14 cellular contexts compared by ENCODE assay signal in the genomic region with DNA sequence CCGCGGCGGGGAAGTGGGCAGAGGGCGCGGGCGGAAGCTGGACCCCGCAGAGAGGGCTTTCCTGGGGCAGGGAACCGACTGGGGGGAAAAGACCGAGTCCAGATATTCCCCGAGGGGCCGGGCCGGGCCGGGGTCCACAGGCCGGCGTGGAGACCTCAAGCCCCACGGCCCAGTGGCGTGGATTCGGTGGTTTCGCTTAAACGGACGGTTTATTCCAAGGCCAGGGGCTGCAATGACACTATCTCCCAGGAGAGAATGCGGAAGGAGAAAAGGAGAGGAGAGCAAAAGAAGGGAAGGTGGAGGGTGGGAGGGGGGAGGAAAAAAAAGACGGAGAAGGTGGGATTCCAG. TPM values are rescaled to one million over a fixed set of nuclear protein-coding genes. Genes with fewer than 3 reads are reported as not detected.
A peak's percentile ranks its signal among the peaks of the same experiment; 100 is the strongest.
DNase-seq lines count a peak whose midpoint lies in the region; ATAC-seq and TF ChIP-seq lines count a peak whose summit lies in the region.
"Had no signal": no experiment of that assay in that cellular context is flagged by ENCODE, and none has a peak within 500 bp of the region (broad histone marks: within the 10 kb centered on the region; RNA-seq: fewer than 3 reads in every experiment).

No MANE protein-coding gene starts in this region.

- ATAC-seq in Right ventricle myocardium inferior = no peak
- ATAC-seq in HG03460 (IDR thresholded peaks at IDR 0.05; ENCODE audit: unreplicated experiment) = no peak

- no peak overlapping the region for H3K27ac Mint-ChIP-seq in nephron
- H3K27ac Mint-ChIP-seq: activated T-helper 1 cell treated with anti-CD3 and anti-CD28 coated beads, Interleukin-12 subunit alpha, Interleukin-12 subunit beta, Interleukin-2, Interleukin-4 antibody, amounts not matched to agents 30 ng/mL and 10 ng/mL and 1 ng/mL, durations not matched to agents 14 hours and 24 hours and 36 hours; CD8-positive, alpha-beta memory T cell had no signal

- no peak overlapping the region for H3K9ac ChIP-seq in mammary epithelial cell (ENCODE audit: insufficient read depth, low read length)

- H3K27me3 ChIP-seq in cardiac muscle cell = peaks cover 100% of the 10 kb centered on the region
- H3K27me3 ChIP-seq in mammary epithelial cell (ENCODE audit: insufficient read depth, low read length) = peaks cover 20% of the 10 kb centered on the region
- peaks cover 0 to 64% of the 10 kb centered on the region in 2 donors for H3K27me3 ChIP-seq in tibial artery

- peak overlapping the region in 2 of 3 experiments; percentile 23 to 30 for H3K4me3 Mint-ChIP-seq in nephron
- H3K4me3 Mint-ChIP-seq: activated T-helper 1 cell treated with anti-CD3 and anti-CD28 coated beads, Interleukin-12 subunit alpha, Interleukin-12 subunit beta, Interleukin-2, Interleukin-4 antibody, amounts not matched to agents 30 ng/mL and 10 ng/mL and 1 ng/mL, durations not matched to agents 14 hours and 24 hours and 36 hours; CD8-positive, alpha-beta memory T cell had no signal

- H3K36me3 Mint-ChIP-seq in nephron (ENCODE audit: low read depth) = no peaks in the 10 kb centered on the region
- H3K36me3 Mint-ChIP-seq: CD8-positive, alpha-beta memory T cell had no signal

- dilution Hi-C loops in mammary epithelial cell (cut with HindIII; ENCODE audit: low sequenced_read_pairs) = no loop called here

- intact Hi-C loops in Right ventricle myocardium inferior (cut with DNase I) = loop anchor here (10.0 kb wide), 1 partner anchor 170 kb away; no protein-coding TSS in a partner anchor
- intact Hi-C loops in mammary epithelial cell (cut with micrococcal nuclease) = no loop called here
- intact Hi-C loops in tibial artery (cut with DNase I; ENCODE audit: low total_unique reads) = no loop called here

- H3K4me3 ChIP-seq in cardiac muscle cell (peak overlapping the region; percentile 10), mammary epithelial cell (replicated peaks in 1 of 3; ENCODE audit: insufficient read depth in 1 of 3, low read depth in 2 of 3, low read length in 3 of 3) (peak overlapping the region; percentile 11 to 30 (median 28)), tibial artery (peak overlapping the region; percentile 21 to 39)
- H3K4me3 ChIP-seq: lung had no signal

- peaks cover 98% of the 10 kb centered on the region for H3K27me3 Mint-ChIP-seq in nephron (ENCODE audit: low read depth)

- WGBS in mammary epithelial cell (ENCODE audit: low coverage, missing lambda C conversion rate) = no CpG with 5 or more reads among the region's 23 CpGs

- H3K27ac ChIP-seq in cardiac muscle cell = no peak overlapping the region
- no peak overlapping the region for H3K27ac ChIP-seq in mammary epithelial cell (ENCODE audit: insufficient read depth, low read depth, low read length)
- H3K27ac ChIP-seq in tibial artery = no peak overlapping the region

- H3K9me3 Mint-ChIP-seq in nephron = no peaks in the 10 kb centered on the region
- H3K9me3 Mint-ChIP-seq: activated T-helper 1 cell treated with anti-CD3 and anti-CD28 coated beads, Interleukin-12 subunit alpha, Interleukin-12 subunit beta, Interleukin-2, Interleukin-4 antibody, amounts not matched to agents 30 ng/mL and 10 ng/mL and 1 ng/mL, durations not matched to agents 14 hours and 24 hours and 36 hours had no signal

- H3K4me2 ChIP-seq in mammary epithelial cell (ENCODE audit: insufficient read depth, low read depth, low read length) = peak overlapping the region; percentile 88

- H3K9me3 ChIP-seq in cardiac muscle cell (ENCODE audit: low read depth) (no peaks in the 10 kb centered on the region), mammary epithelial cell (replicated peaks; ENCODE audit: insufficient read depth, low read length) (peaks cover 3% of the 10 kb centered on the region), tibial artery (no peaks in the 10 kb centered on the region)

- DNase-seq in cardiac muscle cell (ENCODE audit: low read depth in 1 of 2, low spot score in 1 of 2) (no peak), Right ventricle myocardium inferior (ENCODE audit: missing footprints) (no peak), mammary epithelial cell (no peak), tibial artery (no peak), Ammon's horn (ENCODE audit: low spot score) (no peak)
- DNase-seq in stimulated activated CD4-positive, alpha-beta T cell treated with anti-CD3 and anti-CD28 coated beads, Interleukin-1b, Interleukin-23, amount 100 ng/mL, for 48 hours = no peak
- DNase-seq: CD8-positive, alpha-beta memory T cell; cortex of kidney; NCI-H1694 treated with DMSO at 0.1 percent for 48 hours; stimulated activated naive CD8-positive, alpha-beta T cell treated with anti-CD3 and anti-CD28 coated beads, Interleukin-15, Interleukin-2, amounts not matched to agents 100 U/mL and 50 U/mL, for 24 hours had no signal

- peaks cover 36% of the 10 kb centered on the region for H3K4me1 Mint-ChIP-seq in nephron

- H3K79me2 ChIP-seq in mammary epithelial cell (ENCODE audit: insufficient read depth, low read length) = no peaks in the 10 kb centered on the region

- in situ Hi-C loops in mammary epithelial cell (cut with MboI; ENCODE audit: low sequenced_read_pairs in 2 of 2) = no loop called here

- H3K36me3 ChIP-seq in cardiac muscle cell = no peaks in the 10 kb centered on the region
- no peaks in the 10 kb centered on the region for H3K36me3 ChIP-seq in mammary epithelial cell (ENCODE audit: insufficient read depth, low read length)
- no peaks in the 10 kb centered on the region for H3K36me3 ChIP-seq in tibial artery

- peaks cover 22% of the 10 kb centered on the region for H3K4me1 ChIP-seq in cardiac muscle cell (ENCODE audit: low read depth)
- H3K4me1 ChIP-seq in mammary epithelial cell (ENCODE audit: insufficient read depth, low read length) = peaks cover 15% of the 10 kb centered on the region
- peaks cover 0 to 29% (median 19%) of the 10 kb centered on the region in 4 donors for H3K4me1 ChIP-seq in tibial artery

- TF ChIP-seq CTCF in cardiac muscle cell (IDR thresholded peaks at IDR 0.05; ENCODE audit: low read depth, low read length) (no peak), mammary epithelial cell (conservative IDR thresholded peaks at IDR 0.05 in 1 of 2, IDR thresholded peaks at IDR 0.05 in 1 of 2; ENCODE audit: extremely low read depth in 1 of 2, insufficient read depth in 1 of 2, low read depth in 1 of 2, low read length in 2 of 2) (no peak), nephron (IDR thresholded peaks at IDR 0.05; ENCODE audit: unreplicated experiment in 3 of 3) (no peak), tibial artery (IDR thresholded peaks at IDR 0.05) (no peak)

- peak overlapping the region; percentile 49 for H2AFZ ChIP-seq in mammary epithelial cell (ENCODE audit: low read depth, low read length)

- CTCF ChIA-PET in mammary epithelial cell (lab: Charles Lee; ENCODE audit: low non-redundant PET) = no interaction called here

- no peaks in the 10 kb centered on the region for H4K20me1 ChIP-seq in mammary epithelial cell (ENCODE audit: insufficient read depth, low read length)

- no TSS peak for BruUV-seq in mammary epithelial cell (replicated peaks; lab: Mats Ljungman, UMichigan)

RNA-seq across cellular contexts. Expression of a gene that starts 10.8 kb away (rescaled TPM):
- not detected in 2 replicates for total RNA-seq in cardiac muscle cell
- 0.07 TPM in 1 of 2 replicates, not detected in the other for polyA plus RNA-seq in cardiac muscle cell
- not detected for total RNA-seq in Right ventricle myocardium inferior
- not detected for total RNA-seq in mammary epithelial cell
- not detected for polyA plus RNA-seq in mammary epithelial cell
- not detected for polyA minus RNA-seq in mammary epithelial cell
- total RNA-seq: activated T-helper 1 cell treated with anti-CD3 and anti-CD28 coated beads, Interleukin-12 subunit alpha, Interleukin-12 subunit beta, Interleukin-2, Interleukin-4 antibody, amounts not matched to agents 30 ng/mL and 10 ng/mL and 1 ng/mL, durations not matched to agents 14 hours and 24 hours and 36 hours; CD8-positive, alpha-beta memory T cell had no signal
- polyA plus RNA-seq: CD8-positive, alpha-beta memory T cell had no signal
